In the genomic region with DNA sequence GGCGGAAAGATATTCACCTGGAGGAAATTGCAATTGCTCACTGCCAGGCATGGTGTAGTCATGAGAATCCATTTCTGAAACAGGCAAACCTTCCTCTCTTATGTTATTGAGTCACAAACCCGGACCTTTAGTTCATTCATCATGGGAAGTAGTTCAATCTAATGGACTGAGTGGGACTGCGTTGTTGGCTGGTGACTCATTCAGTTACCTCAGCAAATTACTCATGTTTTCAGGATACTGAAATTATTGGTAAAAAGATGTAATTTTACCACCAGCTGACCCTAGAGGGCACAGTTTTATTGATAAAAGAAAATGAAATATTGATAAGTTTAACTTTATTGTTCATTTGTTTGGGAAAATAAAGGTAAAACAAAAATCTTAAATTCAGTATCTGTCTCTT, we compare ENCODE assay signal across 9 cellular contexts.
A peak's percentile ranks its signal among the peaks of the same experiment; 100 is the strongest.
DNase-seq lines count a peak whose midpoint lies in the region; ATAC-seq and TF ChIP-seq lines count a peak whose summit lies in the region.
"Had no signal": no experiment of that assay in that cellular context is flagged by ENCODE, and none has a peak within 500 bp of the region (broad histone marks: within the 10 kb centered on the region; RNA-seq: fewer than 3 reads in every experiment).

No MANE protein-coding gene starts in this region.

- no peak overlapping the region for H4K8ac ChIP-seq in mesendoderm (ENCODE audit: low read depth, low read length)

- no peaks in the 10 kb centered on the region for H3K36me3 Mint-ChIP-seq in activated naive CD4-positive, alpha-beta T cell treated with anti-CD3 and anti-CD28 coated beads, Interleukin-2, amount 10 ng/mL, durations not matched to agents 7 days and 5 days
- H3K36me3 Mint-ChIP-seq: IgD-negative memory B cell had no signal

- no peak overlapping the region for H3K56ac ChIP-seq in mesendoderm (ENCODE audit: low read length)

- H3K4me2 ChIP-seq in mesendoderm (ENCODE audit: low read length), result no peak overlapping the region

- H3K79me2 ChIP-seq in mesendoderm (ENCODE audit: control insufficient read depth, insufficient read depth, low read length), result no peaks in the 10 kb centered on the region

- no peaks in the 10 kb centered on the region for H3K4me1 Mint-ChIP-seq in activated naive CD4-positive, alpha-beta T cell treated with anti-CD3 and anti-CD28 coated beads, Interleukin-2, amount 10 ng/mL, durations not matched to agents 7 days and 5 days
- H3K4me1 Mint-ChIP-seq: IgD-negative memory B cell had no signal

- H3K27ac ChIP-seq in mesendoderm (ENCODE audit: low read depth, low read length), result no peak overlapping the region

- H3K9me3 Mint-ChIP-seq in activated naive CD4-positive, alpha-beta T cell treated with anti-CD3 and anti-CD28 coated beads, Interleukin-2, amount 10 ng/mL, durations not matched to agents 7 days and 5 days, result peaks cover 12% of the 10 kb centered on the region
- H3K9me3 Mint-ChIP-seq: IgD-negative memory B cell had no signal

- WGBS in mesendoderm (ENCODE audit: extremely low coverage, insufficient coverage, low lambda C conversion rate), result no CpG with 5 or more reads among the region's 3 CpGs

- H3K23ac ChIP-seq in mesendoderm (ENCODE audit: low read length), result no peak overlapping the region

- no peak overlapping the region for H3K4me3 ChIP-seq in mesendoderm (ENCODE audit: low read length)

- ATAC-seq in HG02642 (IDR thresholded peaks at IDR 0.05; ENCODE audit: poor library complexity, unreplicated experiment), result peak; percentile 76
- ATAC-seq in HG03097 (IDR thresholded peaks at IDR 0.05; ENCODE audit: low FRiP score, unreplicated experiment), result no peak

- H4K5ac ChIP-seq in mesendoderm (ENCODE audit: low read length), result no peak overlapping the region

- no peak overlapping the region for H3K4ac ChIP-seq in mesendoderm (ENCODE audit: low read depth, low read length)

- no peak overlapping the region for H3K18ac ChIP-seq in mesendoderm (ENCODE audit: low read length)

- CTCF ChIA-PET in activated naive CD4-positive, alpha-beta T cell treated with anti-CD3 and anti-CD28 coated beads, Interleukin-2, amount 10 ng/mL, durations not matched to agents 7 days and 5 days (lab: Charles Lee), result no interaction called here

- peak; percentile 25 for TF ChIP-seq CTCF in GM13977 (IDR thresholded peaks at IDR 0.05; ENCODE audit: extremely low read depth, insufficient read depth, missing control alignments)

- no peaks in the 10 kb centered on the region for H3K36me3 ChIP-seq in mesendoderm (ENCODE audit: control insufficient read depth, insufficient read depth, low read length)

- no peak overlapping the region for H3K4me3 Mint-ChIP-seq in activated naive CD4-positive, alpha-beta T cell treated with anti-CD3 and anti-CD28 coated beads, Interleukin-2, amount 10 ng/mL, durations not matched to agents 7 days and 5 days
- H3K4me3 Mint-ChIP-seq: IgD-negative memory B cell had no signal

- H3K27ac Mint-ChIP-seq in activated naive CD4-positive, alpha-beta T cell treated with anti-CD3 and anti-CD28 coated beads, Interleukin-2, amount 10 ng/mL, durations not matched to agents 7 days and 5 days, result no peak overlapping the region
- H3K27ac Mint-ChIP-seq: IgD-negative memory B cell had no signal

- no peaks in the 10 kb centered on the region for H3K79me1 ChIP-seq in mesendoderm (ENCODE audit: low read length)

- no peak overlapping the region for H2AK5ac ChIP-seq in mesendoderm (ENCODE audit: low read length)

- in situ Hi-C loops in GM13977 (cut with MboI; ENCODE audit: low pct_unique_long_range_greater_than_20kb, low sequenced_read_pairs, unreplicated experiment) (no loop called here), SK-MEL-5 (cut with HindIII; ENCODE audit: low pct_unique_long_range_greater_than_20kb, low sequenced_read_pairs) (no loop called here)

- H3K4me1 ChIP-seq in mesendoderm (ENCODE audit: control insufficient read depth, low read depth, low read length), result no peaks in the 10 kb centered on the region

- H2BK120ac ChIP-seq in mesendoderm (ENCODE audit: low read depth, low read length), result no peak overlapping the region

- H2BK5ac ChIP-seq in mesendoderm (ENCODE audit: low read length), result no peak overlapping the region

- no peak overlapping the region for H3K9ac ChIP-seq in mesendoderm (ENCODE audit: low read length)

- no peaks in the 10 kb centered on the region for H3K27me3 ChIP-seq in mesendoderm (ENCODE audit: insufficient read depth, low read length, poor library complexity)

- H3K27me3 Mint-ChIP-seq in activated naive CD4-positive, alpha-beta T cell treated with anti-CD3 and anti-CD28 coated beads, Interleukin-2, amount 10 ng/mL, durations not matched to agents 7 days and 5 days, result no peaks in the 10 kb centered on the region
- H3K27me3 Mint-ChIP-seq: IgD-negative memory B cell had no signal

- DNase-seq in GM13977 (ENCODE audit: low spot score) (peak; percentile 23), SK-MEL-5 (ENCODE audit: low read depth, low spot score) (peak; percentile 1), mesendoderm (peak; percentile 3), amygdala (lab: John Stamatoyannopoulos, UW) (no peak)
- no peak for DNase-seq in activated CD4-positive, alpha-beta T cell treated with anti-CD3 and anti-CD28 coated beads, Interleukin-2, amount 50 U/mL, for 48 hours
- no peak for DNase-seq in activated naive CD4-positive, alpha-beta T cell treated with anti-CD3 and anti-CD28 coated beads, Interleukin-2, amount 10 ng/mL, durations not matched to agents 7 days and 5 days

- no peak overlapping the region for H2BK15ac ChIP-seq in mesendoderm (replicated peaks; ENCODE audit: low read depth)

Comparison
In these comparisons a context has a peak if more than half of its experiments do, and no peak if none do; other contexts are left out.
1. DNase-seq: peak in GM13977 (single experiment), SK-MEL-5 (single experiment) and mesendoderm (single experiment); none in amygdala (0 of 56), activated CD4-positive, alpha-beta T cell treated with anti-CD3 and anti-CD28 coated beads, Interleukin-2, amount 50 U/mL, for 48 hours (0 of 2) and activated naive CD4-positive, alpha-beta T cell treated with anti-CD3 and anti-CD28 coated beads, Interleukin-2, amount 10 ng/mL, durations not matched to agents 7 days and 5 days (single experiment).